In the genomic region with DNA sequence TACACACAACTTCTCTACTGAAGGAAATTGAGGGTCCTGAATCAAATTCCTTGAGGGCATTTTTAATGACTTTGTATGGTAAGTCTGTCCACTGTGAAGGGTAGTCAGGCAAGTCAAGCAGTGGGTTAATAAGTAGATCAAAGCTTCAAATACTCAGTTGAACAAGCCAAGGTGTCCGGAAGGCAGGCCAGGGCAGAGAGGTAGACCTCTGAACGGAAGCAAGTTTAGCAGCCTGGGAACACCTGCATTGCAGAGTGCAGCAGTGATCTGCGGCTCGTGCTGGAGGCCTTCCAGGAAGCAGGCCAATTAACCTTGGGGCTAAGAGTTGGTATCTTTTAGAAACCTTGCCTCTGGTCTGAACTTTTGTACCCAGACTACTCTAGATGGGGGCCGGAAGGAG, we compare ENCODE assay signal across 20 cellular contexts.
DNase-seq lines count a peak whose midpoint lies in the region; ATAC-seq and TF ChIP-seq lines count a peak whose summit lies in the region.
"Had no signal": no experiment of that assay in that cellular context is flagged by ENCODE, and none has a peak within 500 bp of the region (broad histone marks: within the 10 kb centered on the region; RNA-seq: fewer than 3 reads in every experiment).

No MANE protein-coding gene starts in this region.

- no peaks in the 10 kb centered on the region for H3K79me2 ChIP-seq in mammary epithelial cell (ENCODE audit: insufficient read depth, low read length)

- no peaks in the 10 kb centered on the region for H4K20me1 ChIP-seq in mammary epithelial cell (ENCODE audit: insufficient read depth, low read length)

- no peak overlapping the region for H3K9ac ChIP-seq in mammary epithelial cell (ENCODE audit: insufficient read depth, low read length)
- no peak overlapping the region for H3K9ac ChIP-seq in colonic mucosa (ENCODE audit: low read depth in 2 of 2, low read length in 2 of 2)

- CTCF ChIA-PET in mammary epithelial cell (lab: Charles Lee; ENCODE audit: low non-redundant PET) = no interaction called here

- no peak for ATAC-seq in HG02981 (IDR thresholded peaks at IDR 0.05; ENCODE audit: unreplicated experiment)
- no peak for ATAC-seq in lower lobe of right lung

- no peaks in the 10 kb centered on the region for H3K27me3 Mint-ChIP-seq in activated T-cell treated with anti-CD3 and anti-CD28 coated beads, Interleukin-2, amount 50 U/mL, for 24 hours

- H3K4me1 Mint-ChIP-seq in activated T-cell treated with anti-CD3 and anti-CD28 coated beads, Interleukin-2, amount 50 U/mL, for 24 hours (ENCODE audit: low read depth) = no peaks in the 10 kb centered on the region
- H3K4me1 Mint-ChIP-seq: CD14-positive monocyte had no signal

- no peak overlapping the region for H3K27ac Mint-ChIP-seq in activated T-cell treated with anti-CD3 and anti-CD28 coated beads, Interleukin-2, amount 50 U/mL, for 24 hours
- H3K27ac Mint-ChIP-seq: CD14-positive monocyte had no signal

- H3K9me3 Mint-ChIP-seq in activated T-cell treated with anti-CD3 and anti-CD28 coated beads, Interleukin-2, amount 50 U/mL, for 24 hours = no peaks in the 10 kb centered on the region

- H3K9me3 ChIP-seq in mammary epithelial cell (replicated peaks; ENCODE audit: insufficient read depth, low read length) (no peaks in the 10 kb centered on the region), breast epithelium (peaks cover 0 to 10% of the 10 kb centered on the region in 2 donors), colonic mucosa (no peaks in the 10 kb centered on the region), lower lobe of right lung (no peaks in the 10 kb centered on the region)

- H2AFZ ChIP-seq in mammary epithelial cell (ENCODE audit: low read depth, low read length) = no peak overlapping the region

- dilution Hi-C loops in mammary epithelial cell (cut with HindIII; ENCODE audit: low sequenced_read_pairs) = no loop called here

- no TSS peak for BruUV-seq in mammary epithelial cell (replicated peaks; lab: Mats Ljungman, UMichigan)

- H3K4me3 ChIP-seq in mammary epithelial cell (replicated peaks in 1 of 3; ENCODE audit: insufficient read depth in 1 of 3, low read depth in 2 of 3, low read length in 3 of 3) = no peak overlapping the region
- H3K4me3 ChIP-seq in breast epithelium = no peak overlapping the region
- no peak overlapping the region for H3K4me3 ChIP-seq in colonic mucosa
- no peak overlapping the region for H3K4me3 ChIP-seq in lower lobe of right lung

- H3K4me2 ChIP-seq in mammary epithelial cell (ENCODE audit: insufficient read depth, low read depth, low read length) = peak overlapping the region; percentile 25

- H3K27ac ChIP-seq in mammary epithelial cell (ENCODE audit: insufficient read depth, low read depth, low read length) (no peak overlapping the region), breast epithelium (no peak overlapping the region), colonic mucosa (no peak overlapping the region), lower lobe of right lung (no peak overlapping the region)
- H3K27ac ChIP-seq: 22Rv1 had no signal

- no peaks in the 10 kb centered on the region for H3K36me3 ChIP-seq in mammary epithelial cell (ENCODE audit: insufficient read depth, low read length)
- H3K36me3 ChIP-seq in breast epithelium = no peaks in the 10 kb centered on the region
- no peaks in the 10 kb centered on the region for H3K36me3 ChIP-seq in colonic mucosa
- no peaks in the 10 kb centered on the region for H3K36me3 ChIP-seq in lower lobe of right lung

- no peaks in the 10 kb centered on the region for H3K36me3 Mint-ChIP-seq in activated T-cell treated with anti-CD3 and anti-CD28 coated beads, Interleukin-2, amount 50 U/mL, for 24 hours (ENCODE audit: low read depth)
- H3K36me3 Mint-ChIP-seq: CD14-positive monocyte had no signal

- TF ChIP-seq CTCF in mammary epithelial cell (conservative IDR thresholded peaks at IDR 0.05 in 1 of 2, IDR thresholded peaks at IDR 0.05 in 1 of 2; ENCODE audit: extremely low read depth in 1 of 2, insufficient read depth in 1 of 2, low read depth in 1 of 2, low read length in 2 of 2) (no peak), breast epithelium (IDR thresholded peaks at IDR 0.05) (no peak), colonic mucosa (IDR thresholded peaks at IDR 0.05) (no peak), lower lobe of right lung (IDR thresholded peaks at IDR 0.05) (no peak)

- H3K4me1 ChIP-seq in mammary epithelial cell (ENCODE audit: insufficient read depth, low read length) (peaks cover 3% of the 10 kb centered on the region), breast epithelium (no peaks in the 10 kb centered on the region), colonic mucosa (no peaks in the 10 kb centered on the region), lower lobe of right lung (no peaks in the 10 kb centered on the region)

- no peak overlapping the region for H3K4me3 Mint-ChIP-seq in activated T-cell treated with anti-CD3 and anti-CD28 coated beads, Interleukin-2, amount 50 U/mL, for 24 hours
- H3K4me3 Mint-ChIP-seq: CD14-positive monocyte had no signal

- in situ Hi-C loops in mammary epithelial cell (cut with MboI; ENCODE audit: low sequenced_read_pairs in 2 of 2) = no loop called here

- WGBS in mammary epithelial cell (ENCODE audit: low coverage, missing lambda C conversion rate) = 10% methylated on average over 5 of the region's 5 CpGs

- TF ChIP-seq POLR2A in breast epithelium (IDR thresholded peaks at IDR 0.05) = no peak

- DNase-seq in mammary epithelial cell (peak; percentile 30), breast epithelium (ENCODE audit: low spot score in 2 of 2) (no peak), colonic mucosa (peak; percentile 51), left kidney (ENCODE audit: low read depth, low spot score) (peak; percentile 52), GDM1 (lab: John Stamatoyannopoulos, UW) (no peak), lower lobe of right lung (no peak)
- DNase-seq in activated T-cell treated with anti-CD3 and anti-CD28 coated beads, Interleukin-2, amount 50 U/mL, for 24 hours = no peak
- DNase-seq: DMS153, GOT3, KBM-7, NCI-H1417, NCI-H187, NCI-H2107, NCI-H2227 treated with DMSO at 0.1 percent for 48 hours, NCI-H510A treated with DMSO at 0.1 percent for 48 hours, NCI-H774, OCI-M1 had no signal

- intact Hi-C loops in mammary epithelial cell (cut with micrococcal nuclease) (no loop called here), breast epithelium (cut with DNase I; ENCODE audit: low total_unique reads) (no loop called here), colonic mucosa (cut with DNase I) (no loop called here), lower lobe of right lung (cut with DNase I) (no loop called here)

- H3K27me3 ChIP-seq in mammary epithelial cell (ENCODE audit: insufficient read depth, low read length) = no peaks in the 10 kb centered on the region
- no peaks in the 10 kb centered on the region for H3K27me3 ChIP-seq in breast epithelium
- H3K27me3 ChIP-seq in colonic mucosa = no peaks in the 10 kb centered on the region
- H3K27me3 ChIP-seq in lower lobe of right lung (ENCODE audit: low read depth) = no peaks in the 10 kb centered on the region

Comparison
In these comparisons a context has a peak if more than half of its experiments do, and no peak if none do; other contexts are left out.
1. DNase-seq: peak in mammary epithelial cell (single experiment), colonic mucosa (single experiment) and left kidney (single experiment); none in breast epithelium (0 of 2), activated T-cell treated with anti-CD3 and anti-CD28 coated beads, Interleukin-2, amount 50 U/mL, for 24 hours (single experiment), GDM1 (single experiment) and lower lobe of right lung (single experiment).